1 cellular context compared by ENCODE assay signal in genomic region chr4:694341-694940, GRCh38. TPM values are rescaled to one million over a fixed set of nuclear protein-coding genes. Genes with fewer than 3 reads are reported as not detected.
"Had no signal": no experiment of that assay in that cellular context is flagged by ENCODE, and none has a peak within 500 bp of the region (broad histone marks: within the 10 kb centered on the region; RNA-seq: fewer than 3 reads in every experiment).

No MANE protein-coding gene starts in this region.

RNA-seq across cellular contexts. Expression of gene SLC49A3, which starts 5.5 kb away (rescaled TPM):
- polyA plus RNA-seq: mammary epithelial cell had no signal
